1 cellular context compared by ENCODE assay signal in the genomic region with DNA sequence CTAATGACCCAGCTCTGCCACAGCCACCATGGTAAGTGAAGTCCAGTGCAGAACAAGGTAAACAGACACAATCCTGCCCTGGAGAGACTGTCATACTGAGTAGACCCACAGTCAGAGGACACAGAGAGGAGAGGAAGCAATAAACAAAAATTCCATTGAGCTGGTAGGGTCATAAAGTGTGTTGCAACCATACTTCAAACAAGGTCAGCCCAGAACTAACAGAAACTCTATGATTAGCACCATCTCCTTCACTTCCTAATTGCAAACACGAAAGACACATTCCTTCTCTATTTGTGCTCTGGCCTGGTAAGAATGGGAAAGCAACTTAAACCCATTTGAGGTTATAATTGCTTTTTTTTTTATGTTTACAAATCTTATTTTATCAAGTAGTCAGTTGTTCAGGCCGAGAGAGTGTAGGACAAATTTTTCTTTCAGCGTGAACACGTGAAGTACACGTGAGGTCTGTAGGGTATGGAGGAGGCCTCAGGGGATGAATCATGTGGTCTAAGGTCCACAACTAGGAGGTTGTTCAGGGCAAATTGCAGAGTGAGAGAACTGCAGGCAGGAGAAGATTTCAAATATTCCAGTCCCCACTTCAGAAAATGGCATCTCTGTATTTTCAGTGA.
A peak's percentile ranks its signal among the peaks of the same experiment; 100 is the strongest.
TF ChIP-seq lines count a peak whose summit lies in the region.

No MANE protein-coding gene starts in this region.

TF ChIP-seq in HepG2, 621 proteins besides CTCF, POLR2A, EP300 and RAD21 (continued from another document and continues in another):
- peak; percentile 99 for TF ChIP-seq ZNF878 (CRISPR knock-in tag; IDR thresholded peaks at IDR 0.05)
- no peak for TF ChIP-seq HNRNPK (IDR thresholded peaks at IDR 0.05; ENCODE audit: low read depth, low read length, poor library complexity, severe bottlenecking)
- TF ChIP-seq, protein P1, sequence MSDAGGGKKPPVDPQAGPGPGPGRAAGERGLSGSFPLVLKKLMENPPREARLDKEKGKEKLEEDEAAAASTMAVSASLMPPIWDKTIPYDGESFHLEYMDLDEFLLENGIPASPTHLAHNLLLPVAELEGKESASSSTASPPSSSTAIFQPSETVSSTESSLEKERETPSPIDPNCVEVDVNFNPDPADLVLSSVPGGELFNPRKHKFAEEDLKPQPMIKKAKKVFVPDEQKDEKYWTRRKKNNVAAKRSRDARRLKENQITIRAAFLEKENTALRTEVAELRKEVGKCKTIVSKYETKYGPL (CRISPR knock-in tag; IDR thresholded peaks at IDR 0.05): peak; percentile 61; the same call in 1 of the 2 replicates
- TF ChIP-seq SP2 (CRISPR knock-in tag; IDR thresholded peaks at IDR 0.05): no peak
- TF ChIP-seq SMAD1 (CRISPR knock-in tag; IDR thresholded peaks at IDR 0.05; ENCODE audit: borderline replicate concordance, low read depth): no peak
- TF ChIP-seq IKZF4 (CRISPR knock-in tag; IDR thresholded peaks at IDR 0.05; ENCODE audit: borderline replicate concordance, low read depth, not compliant biosample characterization): no peak
- TF ChIP-seq NAIF1 (CRISPR knock-in tag; IDR thresholded peaks at IDR 0.05; ENCODE audit: borderline replicate concordance): peak; percentile 87
- no peak for TF ChIP-seq SRY (CRISPR knock-in tag; IDR thresholded peaks at IDR 0.05)
- TF ChIP-seq ZMYM3 (CRISPR knock-in tag; IDR thresholded peaks at IDR 0.05): peak; percentile 64; the same call in 1 of the 2 replicates
- TF ChIP-seq ZBTB3 (CRISPR knock-in tag; IDR thresholded peaks at IDR 0.05; ENCODE audit: borderline replicate concordance, low read depth): peak; percentile 85
- TF ChIP-seq, protein P2, sequence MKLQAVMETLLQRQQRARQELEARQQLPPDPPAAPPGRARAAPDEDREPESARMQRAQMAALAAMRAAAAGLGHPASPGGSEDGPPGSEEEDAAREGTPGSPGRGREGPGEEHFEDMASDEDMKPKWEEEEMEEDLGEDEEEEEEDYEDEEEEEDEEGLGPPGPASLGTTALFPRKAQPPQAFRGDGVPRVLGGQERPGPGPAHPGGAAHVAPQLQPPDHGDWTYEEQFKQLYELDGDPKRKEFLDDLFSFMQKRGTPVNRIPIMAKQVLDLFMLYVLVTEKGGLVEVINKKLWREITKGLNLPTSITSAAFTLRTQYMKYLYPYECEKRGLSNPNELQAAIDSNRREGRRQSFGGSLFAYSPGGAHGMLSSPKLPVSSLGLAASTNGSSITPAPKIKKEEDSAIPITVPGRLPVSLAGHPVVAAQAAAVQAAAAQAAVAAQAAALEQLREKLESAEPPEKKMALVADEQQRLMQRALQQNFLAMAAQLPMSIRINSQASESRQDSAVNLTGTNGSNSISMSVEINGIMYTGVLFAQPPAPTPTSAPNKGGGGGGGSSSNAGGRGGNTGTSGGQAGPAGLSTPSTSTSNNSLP (IDR thresholded peaks at IDR 0.05; ENCODE audit: low read depth, low read length): no peak
- peak; percentile 73; the same call in 1 of the 2 replicates for TF ChIP-seq ZNF230 (CRISPR knock-in tag; IDR thresholded peaks at IDR 0.05)
- 0 out of 2 replicates have a peak, but pooled peaks have one; percentile 80 for TF ChIP-seq ZNF30 (CRISPR knock-in tag; IDR thresholded peaks at IDR 0.05)
- peak; percentile 85 for TF ChIP-seq MEIS2 (CRISPR knock-in tag; IDR thresholded peaks at IDR 0.05)
- TF ChIP-seq, protein P3, sequence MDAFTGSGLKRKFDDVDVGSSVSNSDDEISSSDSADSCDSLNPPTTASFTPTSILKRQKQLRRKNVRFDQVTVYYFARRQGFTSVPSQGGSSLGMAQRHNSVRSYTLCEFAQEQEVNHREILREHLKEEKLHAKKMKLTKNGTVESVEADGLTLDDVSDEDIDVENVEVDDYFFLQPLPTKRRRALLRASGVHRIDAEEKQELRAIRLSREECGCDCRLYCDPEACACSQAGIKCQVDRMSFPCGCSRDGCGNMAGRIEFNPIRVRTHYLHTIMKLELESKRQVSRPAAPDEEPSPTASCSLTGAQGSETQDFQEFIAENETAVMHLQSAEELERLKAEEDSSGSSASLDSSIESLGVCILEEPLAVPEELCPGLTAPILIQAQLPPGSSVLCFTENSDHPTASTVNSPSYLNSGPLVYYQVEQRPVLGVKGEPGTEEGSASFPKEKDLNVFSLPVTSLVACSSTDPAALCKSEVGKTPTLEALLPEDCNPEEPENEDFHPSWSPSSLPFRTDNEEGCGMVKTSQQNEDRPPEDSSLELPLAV (CRISPR knock-in tag; conservative IDR thresholded peaks at IDR 0.05; ENCODE audit: low read depth): no peak
- TF ChIP-seq, protein P4, sequence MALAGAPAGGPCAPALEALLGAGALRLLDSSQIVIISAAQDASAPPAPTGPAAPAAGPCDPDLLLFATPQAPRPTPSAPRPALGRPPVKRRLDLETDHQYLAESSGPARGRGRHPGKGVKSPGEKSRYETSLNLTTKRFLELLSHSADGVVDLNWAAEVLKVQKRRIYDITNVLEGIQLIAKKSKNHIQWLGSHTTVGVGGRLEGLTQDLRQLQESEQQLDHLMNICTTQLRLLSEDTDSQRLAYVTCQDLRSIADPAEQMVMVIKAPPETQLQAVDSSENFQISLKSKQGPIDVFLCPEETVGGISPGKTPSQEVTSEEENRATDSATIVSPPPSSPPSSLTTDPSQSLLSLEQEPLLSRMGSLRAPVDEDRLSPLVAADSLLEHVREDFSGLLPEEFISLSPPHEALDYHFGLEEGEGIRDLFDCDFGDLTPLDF (CRISPR knock-in tag; IDR thresholded peaks at IDR 0.05): peak; percentile 72
- TF ChIP-seq PAWR (CRISPR knock-in tag; IDR thresholded peaks at IDR 0.05; ENCODE audit: borderline replicate concordance): no peak
- TF ChIP-seq, protein P5, sequence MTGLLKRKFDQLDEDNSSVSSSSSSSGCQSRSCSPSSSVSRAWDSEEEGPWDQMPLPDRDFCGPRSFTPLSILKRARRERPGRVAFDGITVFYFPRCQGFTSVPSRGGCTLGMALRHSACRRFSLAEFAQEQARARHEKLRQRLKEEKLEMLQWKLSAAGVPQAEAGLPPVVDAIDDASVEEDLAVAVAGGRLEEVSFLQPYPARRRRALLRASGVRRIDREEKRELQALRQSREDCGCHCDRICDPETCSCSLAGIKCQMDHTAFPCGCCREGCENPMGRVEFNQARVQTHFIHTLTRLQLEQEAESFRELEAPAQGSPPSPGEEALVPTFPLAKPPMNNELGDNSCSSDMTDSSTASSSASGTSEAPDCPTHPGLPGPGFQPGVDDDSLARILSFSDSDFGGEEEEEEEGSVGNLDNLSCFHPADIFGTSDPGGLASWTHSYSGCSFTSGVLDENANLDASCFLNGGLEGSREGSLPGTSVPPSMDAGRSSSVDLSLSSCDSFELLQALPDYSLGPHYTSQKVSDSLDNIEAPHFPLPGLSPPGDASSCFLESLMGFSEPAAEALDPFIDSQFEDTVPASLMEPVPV (CRISPR knock-in tag; IDR thresholded peaks at IDR 0.05): no peak
- TF ChIP-seq, protein P6, sequence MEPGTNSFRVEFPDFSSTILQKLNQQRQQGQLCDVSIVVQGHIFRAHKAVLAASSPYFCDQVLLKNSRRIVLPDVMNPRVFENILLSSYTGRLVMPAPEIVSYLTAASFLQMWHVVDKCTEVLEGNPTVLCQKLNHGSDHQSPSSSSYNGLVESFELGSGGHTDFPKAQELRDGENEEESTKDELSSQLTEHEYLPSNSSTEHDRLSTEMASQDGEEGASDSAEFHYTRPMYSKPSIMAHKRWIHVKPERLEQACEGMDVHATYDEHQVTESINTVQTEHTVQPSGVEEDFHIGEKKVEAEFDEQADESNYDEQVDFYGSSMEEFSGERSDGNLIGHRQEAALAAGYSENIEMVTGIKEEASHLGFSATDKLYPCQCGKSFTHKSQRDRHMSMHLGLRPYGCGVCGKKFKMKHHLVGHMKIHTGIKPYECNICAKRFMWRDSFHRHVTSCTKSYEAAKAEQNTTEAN (CRISPR knock-in tag; conservative IDR thresholded peaks at IDR 0.05): peak; percentile 92
- TF ChIP-seq ZNF350 (CRISPR knock-in tag; IDR thresholded peaks at IDR 0.05; ENCODE audit: borderline replicate concordance, low read depth): peak; percentile 59; the same call in 1 of the 2 replicates
- 0 out of 2 replicates have a peak, but pooled peaks have one; percentile 7 for TF ChIP-seq NFYB (CRISPR knock-in tag; IDR thresholded peaks at IDR 0.05)
- TF ChIP-seq, protein P7, sequence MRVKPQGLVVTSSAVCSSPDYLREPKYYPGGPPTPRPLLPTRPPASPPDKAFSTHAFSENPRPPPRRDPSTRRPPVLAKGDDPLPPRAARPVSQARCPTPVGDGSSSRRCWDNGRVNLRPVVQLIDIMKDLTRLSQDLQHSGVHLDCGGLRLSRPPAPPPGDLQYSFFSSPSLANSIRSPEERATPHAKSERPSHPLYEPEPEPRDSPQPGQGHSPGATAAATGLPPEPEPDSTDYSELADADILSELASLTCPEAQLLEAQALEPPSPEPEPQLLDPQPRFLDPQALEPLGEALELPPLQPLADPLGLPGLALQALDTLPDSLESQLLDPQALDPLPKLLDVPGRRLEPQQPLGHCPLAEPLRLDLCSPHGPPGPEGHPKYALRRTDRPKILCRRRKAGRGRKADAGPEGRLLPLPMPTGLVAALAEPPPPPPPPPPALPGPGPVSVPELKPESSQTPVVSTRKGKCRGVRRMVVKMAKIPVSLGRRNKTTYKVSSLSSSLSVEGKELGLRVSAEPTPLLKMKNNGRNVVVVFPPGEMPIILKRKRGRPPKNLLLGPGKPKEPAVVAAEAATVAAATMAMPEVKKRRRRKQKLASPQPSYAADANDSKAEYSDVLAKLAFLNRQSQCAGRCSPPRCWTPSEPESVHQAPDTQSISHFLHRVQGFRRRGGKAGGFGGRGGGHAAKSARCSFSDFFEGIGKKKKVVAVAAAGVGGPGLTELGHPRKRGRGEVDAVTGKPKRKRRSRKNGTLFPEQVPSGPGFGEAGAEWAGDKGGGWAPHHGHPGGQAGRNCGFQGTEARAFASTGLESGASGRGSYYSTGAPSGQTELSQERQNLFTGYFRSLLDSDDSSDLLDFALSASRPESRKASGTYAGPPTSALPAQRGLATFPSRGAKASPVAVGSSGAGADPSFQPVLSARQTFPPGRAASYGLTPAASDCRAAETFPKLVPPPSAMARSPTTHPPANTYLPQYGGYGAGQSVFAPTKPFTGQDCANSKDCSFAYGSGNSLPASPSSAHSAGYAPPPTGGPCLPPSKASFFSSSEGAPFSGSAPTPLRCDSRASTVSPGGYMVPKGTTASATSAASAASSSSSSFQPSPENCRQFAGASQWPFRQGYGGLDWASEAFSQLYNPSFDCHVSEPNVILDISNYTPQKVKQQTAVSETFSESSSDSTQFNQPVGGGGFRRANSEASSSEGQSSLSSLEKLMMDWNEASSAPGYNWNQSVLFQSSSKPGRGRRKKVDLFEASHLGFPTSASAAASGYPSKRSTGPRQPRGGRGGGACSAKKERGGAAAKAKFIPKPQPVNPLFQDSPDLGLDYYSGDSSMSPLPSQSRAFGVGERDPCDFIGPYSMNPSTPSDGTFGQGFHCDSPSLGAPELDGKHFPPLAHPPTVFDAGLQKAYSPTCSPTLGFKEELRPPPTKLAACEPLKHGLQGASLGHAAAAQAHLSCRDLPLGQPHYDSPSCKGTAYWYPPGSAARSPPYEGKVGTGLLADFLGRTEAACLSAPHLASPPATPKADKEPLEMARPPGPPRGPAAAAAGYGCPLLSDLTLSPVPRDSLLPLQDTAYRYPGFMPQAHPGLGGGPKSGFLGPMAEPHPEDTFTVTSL (CRISPR knock-in tag; IDR thresholded peaks at IDR 0.05; ENCODE audit: borderline replicate concordance): peak; percentile 97
- TF ChIP-seq ZNF556 (CRISPR knock-in tag; IDR thresholded peaks at IDR 0.05; ENCODE audit: borderline replicate concordance): peak; percentile 91; the same call in 1 of the 2 replicates
- no peak for TF ChIP-seq ZNF839 (CRISPR knock-in tag; IDR thresholded peaks at IDR 0.05; ENCODE audit: borderline replicate concordance)
- TF ChIP-seq, protein P8, sequence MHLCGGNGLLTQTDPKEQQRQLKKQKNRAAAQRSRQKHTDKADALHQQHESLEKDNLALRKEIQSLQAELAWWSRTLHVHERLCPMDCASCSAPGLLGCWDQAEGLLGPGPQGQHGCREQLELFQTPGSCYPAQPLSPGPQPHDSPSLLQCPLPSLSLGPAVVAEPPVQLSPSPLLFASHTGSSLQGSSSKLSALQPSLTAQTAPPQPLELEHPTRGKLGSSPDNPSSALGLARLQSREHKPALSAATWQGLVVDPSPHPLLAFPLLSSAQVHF (CRISPR knock-in tag; IDR thresholded peaks at IDR 0.05): peak; percentile 80; the same call in 1 of the 2 replicates
- TF ChIP-seq, protein P9, sequence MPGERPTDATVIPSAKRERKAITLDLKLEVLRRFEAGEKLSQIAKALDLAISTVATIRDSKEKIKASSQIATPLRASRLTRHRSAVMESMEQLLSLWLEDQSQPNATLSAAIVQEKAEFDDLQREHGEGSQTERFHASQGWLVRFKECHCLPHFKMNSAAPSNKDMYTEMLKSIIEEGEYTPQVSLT (CRISPR knock-in tag; IDR thresholded peaks at IDR 0.05; ENCODE audit: borderline replicate concordance, low read depth): no peak
- TF ChIP-seq CCDC6 (CRISPR knock-in tag; IDR thresholded peaks at IDR 0.05): peak; percentile 89
- 0 out of 2 replicates have a peak, but pooled peaks have one; percentile 77 for TF ChIP-seq RARG (CRISPR knock-in tag; IDR thresholded peaks at IDR 0.05; ENCODE audit: low read depth)
- no peak for TF ChIP-seq ZNF550 (CRISPR knock-in tag; IDR thresholded peaks at IDR 0.05; ENCODE audit: borderline replicate concordance)
- no peak for TF ChIP-seq WIZ (CRISPR knock-in tag; IDR thresholded peaks at IDR 0.05)
- no peak for TF ChIP-seq ZNF484 (CRISPR knock-in tag; IDR thresholded peaks at IDR 0.05; ENCODE audit: borderline replicate concordance, low read depth)
- no peak; the same call in 1 of the 2 replicates for TF ChIP-seq MTA1 (CRISPR knock-in tag; IDR thresholded peaks at IDR 0.05; ENCODE audit: borderline replicate concordance)
- TF ChIP-seq YEATS4 (CRISPR knock-in tag; IDR thresholded peaks at IDR 0.05; ENCODE audit: borderline replicate concordance): peak; percentile 90
- TF ChIP-seq CENPX (CRISPR knock-in tag; IDR thresholded peaks at IDR 0.05): no peak
- no peak for TF ChIP-seq NONO (IDR thresholded peaks at IDR 0.05)
- peak; percentile 87; the same call in 1 of the 2 replicates for TF ChIP-seq NONO (CRISPR knock-in tag; conservative IDR thresholded peaks at IDR 0.05)
- TF ChIP-seq, protein P10, sequence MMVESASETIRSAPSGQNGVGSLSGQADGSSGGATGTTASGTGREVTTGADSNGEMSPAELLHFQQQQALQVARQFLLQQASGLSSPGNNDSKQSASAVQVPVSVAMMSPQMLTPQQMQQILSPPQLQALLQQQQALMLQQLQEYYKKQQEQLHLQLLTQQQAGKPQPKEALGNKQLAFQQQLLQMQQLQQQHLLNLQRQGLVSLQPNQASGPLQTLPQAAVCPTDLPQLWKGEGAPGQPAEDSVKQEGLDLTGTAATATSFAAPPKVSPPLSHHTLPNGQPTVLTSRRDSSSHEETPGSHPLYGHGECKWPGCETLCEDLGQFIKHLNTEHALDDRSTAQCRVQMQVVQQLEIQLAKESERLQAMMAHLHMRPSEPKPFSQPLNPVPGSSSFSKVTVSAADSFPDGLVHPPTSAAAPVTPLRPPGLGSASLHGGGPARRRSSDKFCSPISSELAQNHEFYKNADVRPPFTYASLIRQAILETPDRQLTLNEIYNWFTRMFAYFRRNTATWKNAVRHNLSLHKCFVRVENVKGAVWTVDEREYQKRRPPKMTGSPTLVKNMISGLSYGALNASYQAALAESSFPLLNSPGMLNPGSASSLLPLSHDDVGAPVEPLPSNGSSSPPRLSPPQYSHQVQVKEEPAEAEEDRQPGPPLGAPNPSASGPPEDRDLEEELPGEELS (CRISPR knock-in tag; IDR thresholded peaks at IDR 0.05): peak; percentile 99
- TF ChIP-seq, protein P11, sequence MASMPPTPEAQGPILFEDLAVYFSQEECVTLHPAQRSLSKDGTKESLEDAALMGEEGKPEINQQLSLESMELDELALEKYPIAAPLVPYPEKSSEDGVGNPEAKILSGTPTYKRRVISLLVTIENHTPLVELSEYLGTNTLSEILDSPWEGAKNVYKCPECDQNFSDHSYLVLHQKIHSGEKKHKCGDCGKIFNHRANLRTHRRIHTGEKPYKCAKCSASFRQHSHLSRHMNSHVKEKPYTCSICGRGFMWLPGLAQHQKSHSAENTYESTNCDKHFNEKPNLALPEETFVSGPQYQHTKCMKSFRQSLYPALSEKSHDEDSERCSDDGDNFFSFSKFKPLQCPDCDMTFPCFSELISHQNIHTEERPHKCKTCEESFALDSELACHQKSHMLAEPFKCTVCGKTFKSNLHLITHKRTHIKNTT (CRISPR knock-in tag; IDR thresholded peaks at IDR 0.05): no peak
- TF ChIP-seq SAFB2 (CRISPR knock-in tag; IDR thresholded peaks at IDR 0.05; ENCODE audit: borderline replicate concordance, low read depth): no peak
